Comparison of ENCODE assay signal across 2 cellular contexts in the genomic region with DNA sequence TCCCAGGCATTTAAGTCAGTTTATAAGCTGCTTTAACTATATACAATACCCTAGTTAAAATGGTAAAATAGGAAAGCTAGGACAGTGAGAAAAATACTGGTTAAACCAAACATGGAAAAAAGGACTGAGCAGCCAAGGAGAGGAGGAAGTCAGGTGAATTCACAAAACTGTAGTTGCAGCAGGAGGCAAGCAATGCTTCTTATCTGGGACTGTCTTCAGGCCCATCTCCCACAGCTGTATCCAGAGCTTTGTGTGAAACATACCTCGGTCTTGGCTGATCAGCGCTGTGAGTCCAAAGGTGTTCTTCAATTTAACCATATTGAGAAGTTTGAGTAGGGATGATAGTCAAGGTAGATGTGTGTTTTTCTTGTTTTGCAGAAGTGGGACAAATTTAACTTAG.
TF ChIP-seq lines count a peak whose summit lies in the region.

No MANE protein-coding gene starts in this region.

TF ChIP-seq in GM12878, 131 proteins besides CTCF, POLR2A, EP300 and RAD21:
- TF ChIP-seq ATF7 (IDR thresholded peaks at IDR 0.05; ENCODE audit: low read depth) (no peak), ZBED1 (IDR thresholded peaks at IDR 0.05; ENCODE audit: borderline replicate concordance) (no peak), SREBF1 (IDR thresholded peaks at IDR 0.05; ENCODE audit: low read length) (no peak), MTA2 (IDR thresholded peaks at IDR 0.05; ENCODE audit: low read depth) (no peak), FOS (IDR thresholded peaks at IDR 0.05; ENCODE audit: borderline replicate concordance, extremely low read depth, insufficient read length) (no peak), ZNF24 (IDR thresholded peaks at IDR 0.05) (no peak), IKZF1 (conservative IDR thresholded peaks at IDR 0.05) (no peak), BMI1 (IDR thresholded peaks at IDR 0.05; ENCODE audit: borderline replicate concordance) (no peak), EGR1 (IDR thresholded peaks at IDR 0.05; ENCODE audit: borderline replicate concordance in 1 of 2, low read depth in 2 of 2, low read length in 2 of 2) (no peak), HCFC1 (IDR thresholded peaks at IDR 0.05; ENCODE audit: low read length) (no peak), SMAD5 (IDR thresholded peaks at IDR 0.05; ENCODE audit: low read depth) (no peak), LARP7 (IDR thresholded peaks at IDR 0.05) (no peak), ZNF622 (IDR thresholded peaks at IDR 0.05) (no peak), RB1 (IDR thresholded peaks at IDR 0.05; ENCODE audit: borderline replicate concordance) (no peak), RELA (IDR thresholded peaks at IDR 0.05; ENCODE audit: borderline replicate concordance, partially characterized antibody) (no peak), TCF12 (IDR thresholded peaks at IDR 0.05; ENCODE audit: low read depth, low read length) (no peak)
- TF ChIP-seq, protein P1, sequence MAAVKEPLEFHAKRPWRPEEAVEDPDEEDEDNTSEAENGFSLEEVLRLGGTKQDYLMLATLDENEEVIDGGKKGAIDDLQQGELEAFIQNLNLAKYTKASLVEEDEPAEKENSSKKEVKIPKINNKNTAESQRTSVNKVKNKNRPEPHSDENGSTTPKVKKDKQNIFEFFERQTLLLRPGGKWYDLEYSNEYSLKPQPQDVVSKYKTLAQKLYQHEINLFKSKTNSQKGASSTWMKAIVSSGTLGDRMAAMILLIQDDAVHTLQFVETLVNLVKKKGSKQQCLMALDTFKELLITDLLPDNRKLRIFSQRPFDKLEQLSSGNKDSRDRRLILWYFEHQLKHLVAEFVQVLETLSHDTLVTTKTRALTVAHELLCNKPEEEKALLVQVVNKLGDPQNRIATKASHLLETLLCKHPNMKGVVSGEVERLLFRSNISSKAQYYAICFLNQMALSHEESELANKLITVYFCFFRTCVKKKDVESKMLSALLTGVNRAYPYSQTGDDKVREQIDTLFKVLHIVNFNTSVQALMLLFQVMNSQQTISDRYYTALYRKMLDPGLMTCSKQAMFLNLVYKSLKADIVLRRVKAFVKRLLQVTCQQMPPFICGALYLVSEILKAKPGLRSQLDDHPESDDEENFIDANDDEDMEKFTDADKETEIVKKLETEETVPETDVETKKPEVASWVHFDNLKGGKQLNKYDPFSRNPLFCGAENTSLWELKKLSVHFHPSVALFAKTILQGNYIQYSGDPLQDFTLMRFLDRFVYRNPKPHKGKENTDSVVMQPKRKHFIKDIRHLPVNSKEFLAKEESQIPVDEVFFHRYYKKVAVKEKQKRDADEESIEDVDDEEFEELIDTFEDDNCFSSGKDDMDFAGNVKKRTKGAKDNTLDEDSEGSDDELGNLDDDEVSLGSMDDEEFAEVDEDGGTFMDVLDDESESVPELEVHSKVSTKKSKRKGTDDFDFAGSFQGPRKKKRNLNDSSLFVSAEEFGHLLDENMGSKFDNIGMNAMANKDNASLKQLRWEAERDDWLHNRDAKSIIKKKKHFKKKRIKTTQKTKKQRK (IDR thresholded peaks at IDR 0.05; ENCODE audit: low read depth, low read length), result no peak
- TF ChIP-seq, protein P2, sequence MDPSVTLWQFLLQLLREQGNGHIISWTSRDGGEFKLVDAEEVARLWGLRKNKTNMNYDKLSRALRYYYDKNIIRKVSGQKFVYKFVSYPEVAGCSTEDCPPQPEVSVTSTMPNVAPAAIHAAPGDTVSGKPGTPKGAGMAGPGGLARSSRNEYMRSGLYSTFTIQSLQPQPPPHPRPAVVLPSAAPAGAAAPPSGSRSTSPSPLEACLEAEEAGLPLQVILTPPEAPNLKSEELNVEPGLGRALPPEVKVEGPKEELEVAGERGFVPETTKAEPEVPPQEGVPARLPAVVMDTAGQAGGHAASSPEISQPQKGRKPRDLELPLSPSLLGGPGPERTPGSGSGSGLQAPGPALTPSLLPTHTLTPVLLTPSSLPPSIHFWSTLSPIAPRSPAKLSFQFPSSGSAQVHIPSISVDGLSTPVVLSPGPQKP (IDR thresholded peaks at IDR 0.05; ENCODE audit: low read depth, low read length), result no peak
- TF ChIP-seq, protein P3, sequence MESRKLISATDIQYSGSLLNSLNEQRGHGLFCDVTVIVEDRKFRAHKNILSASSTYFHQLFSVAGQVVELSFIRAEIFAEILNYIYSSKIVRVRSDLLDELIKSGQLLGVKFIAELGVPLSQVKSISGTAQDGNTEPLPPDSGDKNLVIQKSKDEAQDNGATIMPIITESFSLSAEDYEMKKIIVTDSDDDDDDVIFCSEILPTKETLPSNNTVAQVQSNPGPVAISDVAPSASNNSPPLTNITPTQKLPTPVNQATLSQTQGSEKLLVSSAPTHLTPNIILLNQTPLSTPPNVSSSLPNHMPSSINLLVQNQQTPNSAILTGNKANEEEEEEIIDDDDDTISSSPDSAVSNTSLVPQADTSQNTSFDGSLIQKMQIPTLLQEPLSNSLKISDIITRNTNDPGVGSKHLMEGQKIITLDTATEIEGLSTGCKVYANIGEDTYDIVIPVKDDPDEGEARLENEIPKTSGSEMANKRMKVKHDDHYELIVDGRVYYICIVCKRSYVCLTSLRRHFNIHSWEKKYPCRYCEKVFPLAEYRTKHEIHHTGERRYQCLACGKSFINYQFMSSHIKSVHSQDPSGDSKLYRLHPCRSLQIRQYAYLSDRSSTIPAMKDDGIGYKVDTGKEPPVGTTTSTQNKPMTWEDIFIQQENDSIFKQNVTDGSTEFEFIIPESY (IDR thresholded peaks at IDR 0.05), result no peak

TF ChIP-seq in HepG2, 621 proteins besides CTCF, POLR2A, EP300 and RAD21:
- TF ChIP-seq, protein P3 (CRISPR knock-in tag; IDR thresholded peaks at IDR 0.05), result no peak
- TF ChIP-seq, protein P4, sequence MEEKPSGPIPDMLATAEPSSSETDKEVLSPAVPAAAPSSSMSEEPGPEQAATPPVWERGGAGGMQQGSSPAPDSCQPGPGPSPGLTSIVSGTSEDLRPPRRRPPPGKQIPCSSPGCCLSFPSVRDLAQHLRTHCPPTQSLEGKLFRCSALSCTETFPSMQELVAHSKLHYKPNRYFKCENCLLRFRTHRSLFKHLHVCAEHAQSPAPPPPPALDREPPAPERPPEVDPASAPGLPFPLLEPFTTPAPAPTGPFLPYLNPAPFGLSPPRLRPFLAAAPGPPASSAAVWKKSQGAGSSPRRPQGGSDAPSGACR (CRISPR knock-in tag; IDR thresholded peaks at IDR 0.05), result no peak
- TF ChIP-seq, protein P5, sequence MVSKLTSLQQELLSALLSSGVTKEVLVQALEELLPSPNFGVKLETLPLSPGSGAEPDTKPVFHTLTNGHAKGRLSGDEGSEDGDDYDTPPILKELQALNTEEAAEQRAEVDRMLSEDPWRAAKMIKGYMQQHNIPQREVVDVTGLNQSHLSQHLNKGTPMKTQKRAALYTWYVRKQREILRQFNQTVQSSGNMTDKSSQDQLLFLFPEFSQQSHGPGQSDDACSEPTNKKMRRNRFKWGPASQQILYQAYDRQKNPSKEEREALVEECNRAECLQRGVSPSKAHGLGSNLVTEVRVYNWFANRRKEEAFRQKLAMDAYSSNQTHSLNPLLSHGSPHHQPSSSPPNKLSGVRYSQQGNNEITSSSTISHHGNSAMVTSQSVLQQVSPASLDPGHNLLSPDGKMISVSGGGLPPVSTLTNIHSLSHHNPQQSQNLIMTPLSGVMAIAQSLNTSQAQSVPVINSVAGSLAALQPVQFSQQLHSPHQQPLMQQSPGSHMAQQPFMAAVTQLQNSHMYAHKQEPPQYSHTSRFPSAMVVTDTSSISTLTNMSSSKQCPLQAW (CRISPR knock-in tag; IDR thresholded peaks at IDR 0.05), result no peak
- TF ChIP-seq ZNF703 (CRISPR knock-in tag; IDR thresholded peaks at IDR 0.05; ENCODE audit: borderline replicate concordance), result no peak
